8 cellular contexts compared by ENCODE assay signal in genomic region chr4:118591339-118592046, GRCh38.
A peak's percentile ranks its signal among the peaks of the same experiment; 100 is the strongest.
DNase-seq lines count a peak whose midpoint lies in the region; ATAC-seq lines count a peak whose summit lies in the region.
"Not testable (repeated sequence)": the region's sequence is repeated elsewhere in the genome, so short reads cannot be mapped to it uniquely, and the experiment has no call there.

No MANE protein-coding gene starts in this region.

- in situ Hi-C loops in ACHN (cut with HindIII; ENCODE audit: low pct_ligation_motif_present, low pct_unique_long_range_greater_than_20kb, low sequenced_read_pairs), result not testable (repeated sequence)

- DNase-seq in ACHN (peak; percentile 17), NCI-H2227 (lab: John Stamatoyannopoulos, UW; ENCODE audit: unreplicated experiment) (peak; percentile 96), iPS-NIHi7 (ENCODE audit: extremely low spot score) (peak; percentile 80)
- peak; percentile 95 for DNase-seq in activated CD4-positive, CD25-positive, alpha-beta regulatory T cell treated with anti-CD3 and anti-CD28 coated beads, Interleukin-2, amount 50 U/mL, for 16 hours (ENCODE audit: low read depth, low spot score)
- DNase-seq in central memory CD4-positive, alpha-beta T cell, result peak; percentile 94

- peak overlapping the region; percentile 76 to 85 (median 80) for H3K9ac ChIP-seq in skeletal muscle tissue (ENCODE audit: low read depth in 1 of 3, low read length in 3 of 3)

- not testable (repeated sequence) for H3K27me3 ChIP-seq in skeletal muscle tissue (ENCODE audit: control insufficient read depth in 3 of 3, insufficient read depth in 3 of 3, low read length in 3 of 3)

- peak overlapping the region; percentile 69 to 79 (median 76) for H3K4me3 ChIP-seq in skeletal muscle tissue (ENCODE audit: low read length in 3 of 3)

- not testable (repeated sequence) for H3K4me1 ChIP-seq in skeletal muscle tissue (ENCODE audit: control insufficient read depth in 3 of 3, insufficient read depth in 3 of 3, low read length in 3 of 3)

- not testable (repeated sequence) for H3K9me3 ChIP-seq in skeletal muscle tissue (ENCODE audit: control insufficient read depth in 3 of 3, low read length in 3 of 3)

- ATAC-seq in GM18868 (IDR thresholded peaks at IDR 0.05; ENCODE audit: unreplicated experiment) (peak; percentile 96), HG03095 (IDR thresholded peaks at IDR 0.05; ENCODE audit: unreplicated experiment) (peak; percentile 98)

- not testable (repeated sequence) for H3K36me3 ChIP-seq in skeletal muscle tissue (ENCODE audit: control insufficient read depth in 3 of 3, insufficient read depth in 3 of 3, low read length in 3 of 3)

- peak overlapping the region; percentile 80 for H3K27ac ChIP-seq in skeletal muscle tissue (ENCODE audit: low read depth, low read length)

Comparison
In these comparisons a context has a peak if more than half of its experiments do, and no peak if none do; other contexts are left out.
1. Peak in every context shown above with its lines: DNase-seq, ATAC-seq, H3K4me3 ChIP-seq and H3K27ac ChIP-seq.
2. DNase-seq: peak in every context shown above with its lines; median percentile 96 in NCI-H2227; 95 in activated CD4-positive, CD25-positive, alpha-beta regulatory T cell treated with anti-CD3 and anti-CD28 coated beads, Interleukin-2, amount 50 U/mL, for 16 hours; 94 in central memory CD4-positive, alpha-beta T cell; 80 in iPS-NIHi7; 17 in ACHN.